Comparison of ENCODE assay signal across 19 cellular contexts in genomic region chr19:58038688-58039204, GRCh38. TPM values are rescaled to one million over a fixed set of nuclear protein-coding genes. Genes with fewer than 3 reads are reported as not detected.
"Had no signal": no experiment of that assay in that cellular context is flagged by ENCODE, and none has a peak within 500 bp of the region (broad histone marks: within the 10 kb centered on the region; RNA-seq: fewer than 3 reads in every experiment).

No MANE protein-coding gene starts in this region.

- H3K4me3 ChIP-seq: lung, ovary had no signal

- H3K27me3 ChIP-seq: foreskin keratinocyte, ovary had no signal

- H3K4me1 ChIP-seq: foreskin keratinocyte had no signal

- H3K27ac ChIP-seq: foreskin keratinocyte, ovary had no signal

- H3K36me3 ChIP-seq: ovary had no signal

- ATAC-seq: activated CD8-positive, alpha-beta T cell treated with anti-CD3 and anti-CD28 coated beads for 36 hours; activated naive CD4-positive, alpha-beta T cell treated with anti-CD3 and anti-CD28 coated beads, Interleukin-2, amount 50 U/mL, for 72 hours; activated T-cell treated with anti-CD3 and anti-CD28 coated beads, Interleukin-2, amount 50 U/mL, for 72 hours; foreskin keratinocyte; left cardiac atrium; stimulated activated effector memory CD8-positive, alpha-beta T cell treated with anti-CD3 and anti-CD28 coated beads, Interleukin-12 subunit alpha, Interleukin-12 subunit beta, amount 100 ng/mL, for 72 hours had no signal

- DNase-seq: activated B cell treated with CpG ODN at 0.5 μM for 24 hours; activated CD4-positive, alpha-beta T cell treated with anti-CD3 and anti-CD28 coated beads for 48 hours; activated CD8-positive, alpha-beta T cell treated with anti-CD3 and anti-CD28 coated beads for 36 hours; activated gamma-delta T cell; activated T-cell treated with anti-CD3 and anti-CD28 coated beads, Interleukin-2, amount 50 U/mL, for 72 hours; amniotic stem cell; central memory CD4-positive, alpha-beta T cell; cortex of kidney; effector CD8-positive, alpha-beta T cell; foreskin keratinocyte; glutamatergic neuron; left cardiac atrium; midbrain; ovary; T-helper 2 cell had no signal

RNA-seq across cellular contexts. Expression of gene ZSCAN1, which starts 4.9 kb away (rescaled TPM):
- total RNA-seq: activated B cell treated with CpG ODN at 0.5 μM for 24 hours; activated CD8-positive, alpha-beta T cell treated with anti-CD3 and anti-CD28 coated beads for 36 hours; activated naive CD4-positive, alpha-beta T cell treated with anti-CD3 and anti-CD28 coated beads, Interleukin-2, amount 50 U/mL, for 72 hours; activated T-cell treated with anti-CD3 and anti-CD28 coated beads, Interleukin-2, amount 50 U/mL, for 72 hours; foreskin keratinocyte; myocyte had no signal
